ENCODE assay signal across 21 cellular contexts in genomic region chr3:8712871-8713360, GRCh38. TPM values are rescaled to one million over a fixed set of nuclear protein-coding genes. Genes with fewer than 3 reads are reported as not detected.
DNase-seq lines count a peak whose midpoint lies in the region; ATAC-seq and TF ChIP-seq lines count a peak whose summit lies in the region.
"Had no signal": no experiment of that assay in that cellular context is flagged by ENCODE, and none has a peak within 500 bp of the region (broad histone marks: within the 10 kb centered on the region; RNA-seq: fewer than 3 reads in every experiment).

No MANE protein-coding gene starts in this region.

- peaks cover 15 to 29% (median 23%) of the 10 kb centered on the region in 10 experiments for H3K4me1 ChIP-seq in BLaER1 treated with 17β-estradiol and CSF1 and Interleukin-3, amounts not matched to agents 10 nM and 100 nM
- no peaks in the 10 kb centered on the region for H3K4me1 ChIP-seq in IMR-90 (ENCODE audit: control insufficient read depth, insufficient read depth, low read length)
- H3K4me1 ChIP-seq in hepatocyte (ENCODE audit: insufficient read depth) = no peaks in the 10 kb centered on the region
- H3K4me1 ChIP-seq: sigmoid colon, transverse colon had no signal

- dilution Hi-C loops in IMR-90 (cut with HindIII; ENCODE audit: low sequenced_read_pairs, unreplicated experiment) = no loop called here

- no peak overlapping the region for H2BK120ac ChIP-seq in IMR-90 (ENCODE audit: low read depth, low read length)

- BruUV-seq in IMR-90 (replicated peaks; lab: Mats Ljungman, UMichigan) = no TSS peak

- no peak for TF ChIP-seq CTCF in IMR-90 (conservative IDR thresholded peaks at IDR 0.05; ENCODE audit: low read depth, low read length)
- no peak for TF ChIP-seq CTCF in hepatocyte (IDR thresholded peaks at IDR 0.05; ENCODE audit: poor library complexity)

- no peaks in the 10 kb centered on the region for H3K79me2 ChIP-seq in hepatocyte

- TF ChIP-seq RAD21 in IMR-90 (IDR thresholded peaks at IDR 0.05; ENCODE audit: low read length) = no peak

- DNase-seq in IMR-90 (no peak), RPMI8226 (peak; percentile 74), foreskin melanocyte (peak; percentile 3), hepatocyte (ENCODE audit: low spot score) (no peak)
- DNase-seq in NK-92 treated with Interleukin-12 subunit alpha and Interleukin-12 subunit beta, amount 100 ng/mL, for 24 hours (lab: John Stamatoyannopoulos, UW) = no peak
- DNase-seq: activated CD4-positive, CD25-positive, alpha-beta regulatory T cell; activated naive CD4-positive, alpha-beta T cell treated with anti-CD3 and anti-CD28 coated beads, Interleukin-2, amount 50 U/mL, for 16 hours; activated T-cell treated with anti-CD3 and anti-CD28 coated beads, Interleukin-2, amount 50 U/mL, for 72 hours; heart right ventricle; islet precursor cell; NCI-H226; sigmoid colon; stimulated activated naive CD4-positive, alpha-beta T cell treated with Interleukin-2 at 50 U/mL for 16 hours; transverse colon had no signal

- peak overlapping the region; percentile 45 for H2AK9ac ChIP-seq in IMR-90 (replicated peaks; ENCODE audit: low read depth, low read length, poor library complexity)

- no peak overlapping the region for H4K5ac ChIP-seq in IMR-90 (ENCODE audit: low read depth, low read length)

- in situ Hi-C loops in IMR-90 (cut with MboI; ENCODE audit: low sequenced_read_pairs) = no loop called here

- H4K20me1 ChIP-seq in BLaER1 treated with 17β-estradiol and CSF1 and Interleukin-3, amounts not matched to agents 10 nM and 100 nM = no peaks in the 10 kb centered on the region
- H4K20me1 ChIP-seq in IMR-90 (ENCODE audit: insufficient read depth, low read length) (no peaks in the 10 kb centered on the region; the same call in 1 of the 2 replicates), hepatocyte (ENCODE audit: insufficient read depth, poor library complexity, severe bottlenecking) (no peaks in the 10 kb centered on the region)

- CTCF ChIA-PET in IMR-90 (lab: Yijun Ruan, JAX) = no interaction called here

- peaks cover 0 to 8% (median 0%) of the 10 kb centered on the region in 11 experiments; a peak in 1 of 22 replicates for H3K9me3 ChIP-seq in BLaER1 treated with 17β-estradiol and CSF1 and Interleukin-3, amounts not matched to agents 10 nM and 100 nM (replicated peaks in 1 of 11)
- H3K9me3 ChIP-seq in IMR-90 (ENCODE audit: control insufficient read depth, insufficient read depth, low read length) (no peaks in the 10 kb centered on the region), hepatocyte (ENCODE audit: low read depth) (no peaks in the 10 kb centered on the region)
- H3K9me3 ChIP-seq: heart right ventricle, sigmoid colon, transverse colon had no signal

- no peaks in the 10 kb centered on the region for H3K9me2 ChIP-seq in hepatocyte (replicated peaks; ENCODE audit: insufficient read depth)

- H2BK5ac ChIP-seq in IMR-90 (ENCODE audit: low read depth, low read length, poor library complexity, severe bottlenecking) = no peak overlapping the region

- POLR2A ChIA-PET in IMR-90 (lab: Charles Lee; ENCODE audit: unreplicated experiment) = no interaction called here

- peak overlapping the region; percentile 46 to 75 (median 62) for H3K4me2 ChIP-seq in BLaER1 treated with 17β-estradiol and CSF1 and Interleukin-3, amounts not matched to agents 10 nM and 100 nM
- H3K4me2 ChIP-seq in IMR-90 (ENCODE audit: low read depth, low read length) = no peak overlapping the region
- no peak overlapping the region for H3K4me2 ChIP-seq in hepatocyte

- H3K4ac ChIP-seq in IMR-90 (ENCODE audit: low read depth, low read length) = no peak overlapping the region

- no peaks in the 10 kb centered on the region for H3K79me1 ChIP-seq in IMR-90 (ENCODE audit: low read depth in 1 of 2, low read length in 2 of 2)

- no peak overlapping the region for H2BK15ac ChIP-seq in IMR-90 (ENCODE audit: low read depth, low read length)

- H3K18ac ChIP-seq in IMR-90 (ENCODE audit: low read depth, low read length) = no peak overlapping the region

- no peak overlapping the region for H3K56ac ChIP-seq in IMR-90 (ENCODE audit: extremely low read depth, insufficient read depth, low read length)

- no peak for TF ChIP-seq POLR2A in IMR-90 (IDR thresholded peaks at IDR 0.05; ENCODE audit: low read depth, low read length)

- H2BK20ac ChIP-seq in IMR-90 (ENCODE audit: low read depth, low read length) = no peak overlapping the region

- no peak overlapping the region for H3K14ac ChIP-seq in IMR-90 (replicated peaks; ENCODE audit: low read depth, low read length)

- no peaks in the 10 kb centered on the region for H3K27me3 ChIP-seq in BLaER1 treated with 17β-estradiol and CSF1 and Interleukin-3, amounts not matched to agents 10 nM and 100 nM
- H3K27me3 ChIP-seq in IMR-90 (ENCODE audit: control insufficient read depth, insufficient read depth, low read length) (peaks cover 6% of the 10 kb centered on the region), hepatocyte (no peaks in the 10 kb centered on the region)
- H3K27me3 ChIP-seq: heart right ventricle, sigmoid colon, transverse colon had no signal

- no peaks in the 10 kb centered on the region for H3K9me1 ChIP-seq in IMR-90 (ENCODE audit: insufficient read depth, low read length)

- H2AK5ac ChIP-seq in IMR-90 (ENCODE audit: low read depth, low read length) = no peak overlapping the region

- H3K27ac ChIP-seq in BLaER1 treated with 17β-estradiol and CSF1 and Interleukin-3, amounts not matched to agents 10 nM and 100 nM = peak overlapping the region in 8 of 11 experiments; percentile 34 to 75 (median 68); a peak in 14 of 22 replicates
- no peak overlapping the region for H3K27ac ChIP-seq in IMR-90 (ENCODE audit: insufficient read depth, low read length)
- no peak overlapping the region for H3K27ac ChIP-seq in hepatocyte
- H3K27ac ChIP-seq: coronary artery, heart right ventricle, sigmoid colon, transverse colon had no signal

- H2AFZ ChIP-seq in IMR-90 (replicated peaks; ENCODE audit: low read length, poor library complexity) (no peak overlapping the region), hepatocyte (no peak overlapping the region)

- H4K91ac ChIP-seq in IMR-90 (ENCODE audit: insufficient read depth, low read depth, low read length) = no peak overlapping the region

- no peak overlapping the region for H4K8ac ChIP-seq in IMR-90 (ENCODE audit: low read depth in 2 of 2, low read length in 2 of 2)

- 71% methylated on average over 2 of the region's 4 CpGs; no CpG with 5 or more reads in 1 of the 2 experiments for WGBS in IMR-90 (ENCODE audit: extremely low coverage in 2 of 2, insufficient read length in 1 of 2), 2 experiments
- 61% methylated on average over 4 of the region's 4 CpGs for WGBS in hepatocyte (ENCODE audit: low lambda C conversion rate, missing lambda C conversion rate)

- H3K4me3 ChIP-seq in BLaER1 treated with 17β-estradiol and CSF1 and Interleukin-3, amounts not matched to agents 10 nM and 100 nM = no peak overlapping the region
- no peak overlapping the region for H3K4me3 ChIP-seq in IMR-90 (ENCODE audit: insufficient read depth, low read depth, low read length)
- no peak overlapping the region for H3K4me3 ChIP-seq in hepatocyte
- H3K4me3 ChIP-seq: coronary artery, heart right ventricle, sigmoid colon, transverse colon had no signal

- intact Hi-C loops in IMR-90 (cut with micrococcal nuclease) = no loop called here

- no peaks in the 10 kb centered on the region for H3K36me3 ChIP-seq in BLaER1 treated with 17β-estradiol and CSF1 and Interleukin-3, amounts not matched to agents 10 nM and 100 nM
- H3K36me3 ChIP-seq in IMR-90 (ENCODE audit: control insufficient read depth, insufficient read depth, low read length) = no peaks in the 10 kb centered on the region
- no peaks in the 10 kb centered on the region for H3K36me3 ChIP-seq in hepatocyte (replicated peaks; ENCODE audit: insufficient read depth, low read depth)
- H3K36me3 ChIP-seq: heart right ventricle, sigmoid colon, transverse colon had no signal

- 0 out of 2 replicates have a peak, but pooled peaks have one; percentile 11 for ATAC-seq in IMR-90 (ENCODE audit: low read depth)
- no peak for ATAC-seq in GM19452 (IDR thresholded peaks at IDR 0.05; ENCODE audit: unreplicated experiment)
- no peak for ATAC-seq in HG03378 (IDR thresholded peaks at IDR 0.05; ENCODE audit: unreplicated experiment)
- ATAC-seq: activated T-cell treated with anti-CD3 and anti-CD28 coated beads, Interleukin-2, amount 50 U/mL, for 72 hours; heart right ventricle had no signal

- H3K23ac ChIP-seq in IMR-90 (ENCODE audit: low read depth, low read length) = no peak overlapping the region

- H3K9ac ChIP-seq in BLaER1 treated with 17β-estradiol and CSF1 and Interleukin-3, amounts not matched to agents 10 nM and 100 nM = peak overlapping the region in 4 of 11 experiments; percentile 30 to 50 (median 40); a peak in 5 of 22 replicates
- H3K9ac ChIP-seq in IMR-90 (ENCODE audit: low read depth, low read length) = no peak overlapping the region

TF ChIP-seq in IMR-90, 13 proteins besides CTCF, POLR2A, EP300 and RAD21:
- TF ChIP-seq BHLHE40 (IDR thresholded peaks at IDR 0.05; ENCODE audit: low read depth, low read length) (no peak), NFE2L2 (IDR thresholded peaks at IDR 0.05; ENCODE audit: low read depth, low read length) (no peak), RFX5 (IDR thresholded peaks at IDR 0.05; ENCODE audit: low read depth, low read length) (no peak), SMC3 (IDR thresholded peaks at IDR 0.05; ENCODE audit: low read depth, low read length) (no peak), RCOR1 (IDR thresholded peaks at IDR 0.05; ENCODE audit: insufficient replicate concordance, low read length) (no peak), USF2 (IDR thresholded peaks at IDR 0.05; ENCODE audit: low read depth, low read length) (no peak), FOS (IDR thresholded peaks at IDR 0.05; ENCODE audit: low read depth, low read length) (no peak)

RNA-seq across cellular contexts. Expression of gene CAV3, which starts 20.7 kb away (rescaled TPM):
- total RNA-seq in IMR-90 (2012; rRNA removed) (0.28 and 0.36 TPM in 2 replicates), hepatocyte (not detected in 2 replicates)
- polyA plus RNA-seq in IMR-90 (2012; rRNA removed) (0.17 TPM in 1 of 2 replicates, not detected in the other), hepatocyte (not detected in 2 replicates)
- polyA plus RNA-seq in IMR-90 (2012; cell fraction: cytosol; rRNA removed) = not detected in 2 replicates
- not detected in 2 replicates for polyA plus RNA-seq in IMR-90 (2012; cell fraction: nucleus; rRNA removed; ENCODE audit: low replicate concordance)
- total RNA-seq: activated T-cell treated with anti-CD3 and anti-CD28 coated beads, Interleukin-2, amount 50 U/mL, for 72 hours; astrocyte; G401; lung microvascular endothelial cell; sigmoid colon; transverse colon had no signal

RNA-seq across cellular contexts. Expression of gene OXTR, which starts 56.5 kb away (rescaled TPM):
- total RNA-seq in IMR-90 (2012; rRNA removed) (56.1 and 76.9 TPM in 2 replicates), hepatocyte (1.6 and 1.9 TPM in 2 replicates)
- polyA plus RNA-seq in IMR-90 (2012; rRNA removed) (42.8 and 50.0 TPM in 2 replicates), hepatocyte (0.97 and 1.3 TPM in 2 replicates)
- polyA plus RNA-seq in IMR-90 (2012; cell fraction: cytosol; rRNA removed) = 15.7 and 51.4 TPM in 2 replicates
- 15.6 and 29.9 TPM in 2 replicates for polyA plus RNA-seq in IMR-90 (2012; cell fraction: nucleus; rRNA removed; ENCODE audit: low replicate concordance)

Comparison
In these comparisons a context has a peak if more than half of its experiments do, and no peak if none do; other contexts are left out.
1. H3K27ac ChIP-seq: peak in BLaER1 treated with 17β-estradiol and CSF1 and Interleukin-3, amounts not matched to agents 10 nM and 100 nM (8 of 11); none in IMR-90 (single experiment) and hepatocyte (single experiment).
2. H3K4me2 ChIP-seq: peak in BLaER1 treated with 17β-estradiol and CSF1 and Interleukin-3, amounts not matched to agents 10 nM and 100 nM (11 of 11); none in IMR-90 (single experiment) and hepatocyte (single experiment).
3. DNase-seq: peak in RPMI8226 (single experiment) and foreskin melanocyte (single experiment); none in IMR-90 (single experiment), hepatocyte (single experiment) and NK-92 treated with Interleukin-12 subunit alpha and Interleukin-12 subunit beta, amount 100 ng/mL, for 24 hours (single experiment).
4. RNA of gene OXTR, which starts 56.5 kb away (total RNA-seq): 56.1 to 76.9 TPM in IMR-90; 1.6 to 1.9 TPM in hepatocyte; every median in the first group is over 10 times any median in the second.